In genomic region chr4:127782275-127783025, GRCh38 we compare ENCODE assay signal across 8 cellular contexts. TPM values are rescaled to one million over a fixed set of nuclear protein-coding genes. Genes with fewer than 3 reads are reported as not detected.
A peak's percentile ranks its signal among the peaks of the same experiment; 100 is the strongest.
DNase-seq lines count a peak whose midpoint lies in the region; ATAC-seq, FAIRE-seq and TF ChIP-seq lines count a peak whose summit lies in the region.

TSS of gene HSPA4L (plus strand) at chr4:127782322. CDS start at chr4:127782551, 229 bp downstream.

- CTCF ChIA-PET in H1 (lab: Charles Lee; ENCODE audit: partially characterized antibody) = interaction anchor here (0.5 to 1.3 kb wide), 12 partner anchors 32 to 355 kb away, joined by 3 to 7 read pairs (median 3); no protein-coding TSS in a partner anchor

- ATAC-seq in GM18873 (IDR thresholded peaks at IDR 0.05; ENCODE audit: low FRiP score, unreplicated experiment) (peak; percentile 72), HG03066 (IDR thresholded peaks at IDR 0.05; ENCODE audit: low read depth, unreplicated experiment) (peak; percentile 36)
- peak; percentile 70 for ATAC-seq in stimulated activated memory B cell treated with anti-CD40 and anti-IgM and Interleukin-4, amounts not matched to agents 10 μg/mL and 1 μg/mL and 100 μg/mL, for 72 hours

- intact Hi-C loops in activated CD4-positive, alpha-beta T cell treated with anti-CD3 and anti-CD28 coated beads, Interleukin-2, amount 10 ng/mL, durations not matched to agents 24 days and 14 days (cut with micrococcal nuclease) = loop anchor here (1.0 to 5.0 kb wide), 5 partner anchors 98 to 1030 kb away; partner anchors contain the start of genes ABHD18, LARP1B, MFSD8 and PGRMC2

- no peak for FAIRE-seq in H1 (lab: Jason Lieb, UNC)

- no peak within 1 kb of the TSS for H3K27ac ChIP-seq in H1 (ENCODE audit: low read depth, low read length)
- no peak within 1 kb of the TSS for H3K27ac ChIP-seq in mesendoderm (ENCODE audit: low read depth, low read length)

- WGBS in H1 (ENCODE audit: extremely low coverage in 1 of 2, insufficient coverage in 1 of 2, insufficient read length in 1 of 2, insufficient replicate concordance in 2 of 2, low coverage in 1 of 2, low lambda C conversion rate in 2 of 2, missing lambda C conversion rate in 1 of 2), 2 experiments = 4% methylated on average over 53 of the region's 63 CpGs; no CpG with 5 or more reads in 1 of the 2 experiments
- no CpG with 5 or more reads among the region's 63 CpGs for WGBS in mesendoderm (ENCODE audit: extremely low coverage, insufficient coverage, low lambda C conversion rate)

- peak within 1 kb of the TSS; percentile 91 for H3K27ac Mint-ChIP-seq in activated CD4-positive, alpha-beta T cell treated with anti-CD3 and anti-CD28 coated beads, Interleukin-2, amount 10 ng/mL, durations not matched to agents 24 days and 14 days
- H3K27ac Mint-ChIP-seq in stimulated activated memory B cell treated with anti-CD40 and anti-IgM and Interleukin-4, amounts not matched to agents 10 μg/mL and 1 μg/mL and 100 μg/mL, for 72 hours = peak within 1 kb of the TSS; percentile 84

- peak within 1 kb of the TSS; percentile 69 to 84 (median 75) for H3K9ac ChIP-seq in H1 (replicated peaks in 1 of 4; ENCODE audit: extremely low read depth in 1 of 4, low read depth in 3 of 4, low read length in 3 of 4)
- H3K9ac ChIP-seq in mesendoderm (ENCODE audit: low read length) = peak within 1 kb of the TSS; percentile 75

- H2BK5ac ChIP-seq in H1 (ENCODE audit: low read depth, low read length) (peak within 1 kb of the TSS; percentile 63), mesendoderm (ENCODE audit: low read length) (no peak within 1 kb of the TSS)

- H3K4me1 ChIP-seq in BE2C (no peaks in the 10 kb centered on the region), H1 (replicated peaks in 1 of 4; ENCODE audit: control insufficient read depth in 3 of 4, insufficient read depth in 4 of 4, low read length in 3 of 4) (peaks cover 0 to 8% (median 1%) of the 10 kb centered on the region in 4 experiments; a peak in 5 of 7 replicates), mesendoderm (ENCODE audit: control insufficient read depth, low read depth, low read length) (no peaks in the 10 kb centered on the region)

- no peak for TF ChIP-seq EP300 in H1 (IDR thresholded peaks at IDR 0.05; ENCODE audit: borderline replicate concordance in 1 of 2, low read depth in 2 of 2, low read length in 2 of 2)

- H3K4me2 ChIP-seq in H1 (ENCODE audit: insufficient read depth in 1 of 2, low read depth in 2 of 2, low read length in 2 of 2) = peak within 1 kb of the TSS; percentile 87 to 99
- peak within 1 kb of the TSS; percentile 99 for H3K4me2 ChIP-seq in mesendoderm (ENCODE audit: low read length)

- peak within 1 kb of the TSS; percentile 94 for H3K4me3 Mint-ChIP-seq in activated CD4-positive, alpha-beta T cell treated with anti-CD3 and anti-CD28 coated beads, Interleukin-2, amount 10 ng/mL, durations not matched to agents 24 days and 14 days
- peak within 1 kb of the TSS; percentile 84 for H3K4me3 Mint-ChIP-seq in stimulated activated memory B cell treated with anti-CD40 and anti-IgM and Interleukin-4, amounts not matched to agents 10 μg/mL and 1 μg/mL and 100 μg/mL, for 72 hours

- H2BK12ac ChIP-seq in H1 (ENCODE audit: low read depth, low read length) = peak within 1 kb of the TSS; percentile 93; the same call in 1 of the 2 replicates

- H2AK5ac ChIP-seq in H1 (ENCODE audit: low read depth, low read length) (0 out of 2 replicates have a peak within 1 kb of the TSS, but pooled peaks have one; percentile 32), mesendoderm (ENCODE audit: low read length) (no peak within 1 kb of the TSS)

- H3K4me3 ChIP-seq in BE2C (ENCODE audit: low read depth, low read length) = peak within 1 kb of the TSS; percentile 81
- H3K4me3 ChIP-seq in H1 (ENCODE audit: extremely low read depth in 1 of 4, insufficient read depth in 2 of 4, low read depth in 3 of 4, low read length in 4 of 4) = peak within 1 kb of the TSS; percentile 52 to 80 (median 70)
- H3K4me3 ChIP-seq in mesendoderm (ENCODE audit: low read length) = peak within 1 kb of the TSS; percentile 74

- H3K9me3 ChIP-seq in BE2C (no peaks in the 10 kb centered on the region), H1 (ENCODE audit: insufficient read depth in 2 of 2, low read depth in 1 of 2, low read length in 1 of 2) (no peaks in the 10 kb centered on the region)

- H2BK120ac ChIP-seq in H1 (replicated peaks; ENCODE audit: low read depth, low read length) (no peak within 1 kb of the TSS), mesendoderm (ENCODE audit: low read depth, low read length) (no peak within 1 kb of the TSS)

- H2BK20ac ChIP-seq in H1 (ENCODE audit: low read length) = no peak within 1 kb of the TSS; the same call in 1 of the 2 replicates

- H4K5ac ChIP-seq in H1 (ENCODE audit: insufficient read length, low read depth, low read length) = peak within 1 kb of the TSS; percentile 48
- H4K5ac ChIP-seq in mesendoderm (ENCODE audit: low read length) = no peak within 1 kb of the TSS

- no peak within 1 kb of the TSS for H3K23ac ChIP-seq in H1 (ENCODE audit: insufficient read length)
- H3K23ac ChIP-seq in mesendoderm (ENCODE audit: low read length) = peak within 1 kb of the TSS; percentile 51

- peak within 1 kb of the TSS; percentile 99 for H2AFZ ChIP-seq in H1 (ENCODE audit: low read length)

- DNase-seq in BE2C (peak; percentile 75), NCI-H2196 treated with DMSO at 0.1 percent for 48 hours (lab: John Stamatoyannopoulos, UW; ENCODE audit: unreplicated experiment) (peak; percentile 22), H1 (ENCODE audit: low read depth in 1 of 2, low spot score in 2 of 2) (no peak), mesendoderm (peak; percentile 71)
- DNase-seq in activated CD4-positive, alpha-beta T cell treated with anti-CD3 and anti-CD28 coated beads, Interleukin-2, amount 10 ng/mL, durations not matched to agents 24 days and 14 days = peak; percentile 89

- peaks cover 72% of the 10 kb centered on the region for H3K27me3 Mint-ChIP-seq in activated CD4-positive, alpha-beta T cell treated with anti-CD3 and anti-CD28 coated beads, Interleukin-2, amount 10 ng/mL, durations not matched to agents 24 days and 14 days
- H3K27me3 Mint-ChIP-seq in stimulated activated memory B cell treated with anti-CD40 and anti-IgM and Interleukin-4, amounts not matched to agents 10 μg/mL and 1 μg/mL and 100 μg/mL, for 72 hours = peaks cover 49% of the 10 kb centered on the region

- peak; percentile 44 to 62 for TF ChIP-seq RAD21 in H1 (IDR thresholded peaks at IDR 0.05 in 1 of 2, conservative IDR thresholded peaks at IDR 0.05 in 1 of 2; ENCODE audit: low read depth in 2 of 2, low read length in 2 of 2)

- no peaks in the 10 kb centered on the region for H3K36me3 ChIP-seq in BE2C
- H3K36me3 ChIP-seq in H1 (ENCODE audit: control insufficient read depth in 2 of 4, insufficient read depth in 4 of 4, low read length in 3 of 4) = no peaks in the 10 kb centered on the region
- no peaks in the 10 kb centered on the region for H3K36me3 ChIP-seq in mesendoderm (ENCODE audit: control insufficient read depth, insufficient read depth, low read length)

- H3K79me2 ChIP-seq in H1 (ENCODE audit: control insufficient read depth in 1 of 2, insufficient read depth in 2 of 2, low read length in 2 of 2) = no peaks in the 10 kb centered on the region
- H3K79me2 ChIP-seq in mesendoderm (ENCODE audit: control insufficient read depth, insufficient read depth, low read length) = no peaks in the 10 kb centered on the region

- no peaks in the 10 kb centered on the region for H4K20me1 ChIP-seq in H1 (replicated peaks in 1 of 2; ENCODE audit: control insufficient read depth in 1 of 2, insufficient read depth in 2 of 2, low read length in 2 of 2)

- H3K4me1 Mint-ChIP-seq in activated CD4-positive, alpha-beta T cell treated with anti-CD3 and anti-CD28 coated beads, Interleukin-2, amount 10 ng/mL, durations not matched to agents 24 days and 14 days = peaks cover 18% of the 10 kb centered on the region
- peaks cover 21% of the 10 kb centered on the region for H3K4me1 Mint-ChIP-seq in stimulated activated memory B cell treated with anti-CD40 and anti-IgM and Interleukin-4, amounts not matched to agents 10 μg/mL and 1 μg/mL and 100 μg/mL, for 72 hours

- H4K8ac ChIP-seq in H1 (ENCODE audit: extremely low read depth, insufficient read depth, low read length) (peak within 1 kb of the TSS; percentile 97; the same call in 1 of the 2 replicates), mesendoderm (ENCODE audit: low read depth, low read length) (no peak within 1 kb of the TSS)

- H2BK15ac ChIP-seq in H1 (ENCODE audit: low read length) = peak within 1 kb of the TSS; percentile 25; the same call in 1 of the 2 replicates
- H2BK15ac ChIP-seq in mesendoderm (replicated peaks; ENCODE audit: low read depth) = no peak within 1 kb of the TSS

- no peak within 1 kb of the TSS for H3K14ac ChIP-seq in H1 (ENCODE audit: insufficient read length)

- peaks cover 5% of the 10 kb centered on the region for H3K36me3 Mint-ChIP-seq in activated CD4-positive, alpha-beta T cell treated with anti-CD3 and anti-CD28 coated beads, Interleukin-2, amount 10 ng/mL, durations not matched to agents 24 days and 14 days (ENCODE audit: low read depth)
- no peaks in the 10 kb centered on the region for H3K36me3 Mint-ChIP-seq in stimulated activated memory B cell treated with anti-CD40 and anti-IgM and Interleukin-4, amounts not matched to agents 10 μg/mL and 1 μg/mL and 100 μg/mL, for 72 hours

- H3K4ac ChIP-seq in H1 (replicated peaks; ENCODE audit: insufficient read length, low read depth, low read length) = peak within 1 kb of the TSS; percentile 8
- no peak within 1 kb of the TSS for H3K4ac ChIP-seq in mesendoderm (ENCODE audit: low read depth, low read length)

- H3K18ac ChIP-seq in H1 (ENCODE audit: extremely low read depth, low read length) (peak within 1 kb of the TSS; percentile 72), mesendoderm (ENCODE audit: low read length) (peak within 1 kb of the TSS; percentile 46)

- peaks cover 4% of the 10 kb centered on the region for H3K9me3 Mint-ChIP-seq in activated CD4-positive, alpha-beta T cell treated with anti-CD3 and anti-CD28 coated beads, Interleukin-2, amount 10 ng/mL, durations not matched to agents 24 days and 14 days
- peaks cover 6% of the 10 kb centered on the region for H3K9me3 Mint-ChIP-seq in stimulated activated memory B cell treated with anti-CD40 and anti-IgM and Interleukin-4, amounts not matched to agents 10 μg/mL and 1 μg/mL and 100 μg/mL, for 72 hours

- no peaks in the 10 kb centered on the region for H3K27me3 ChIP-seq in BE2C
- H3K27me3 ChIP-seq in H1 (replicated peaks in 1 of 4; ENCODE audit: control insufficient read depth in 3 of 4, extremely low read depth in 1 of 4, insufficient read depth in 3 of 4, low read length in 3 of 4) = peaks cover 7 to 34% (median 25%) of the 10 kb centered on the region in 4 experiments
- H3K27me3 ChIP-seq in mesendoderm (ENCODE audit: insufficient read depth, low read length, poor library complexity) = peaks cover 7% of the 10 kb centered on the region

- no peak within 1 kb of the TSS for H4K91ac ChIP-seq in H1 (replicated peaks; ENCODE audit: insufficient read length, low read length)

- TF ChIP-seq POLR2A in H1 (IDR thresholded peaks at IDR 0.05; ENCODE audit: control extremely low read depth in 1 of 2, low read depth in 2 of 2, low read length in 2 of 2) = peak; percentile 81 to 85

- TF ChIP-seq CTCF in BE2C (IDR thresholded peaks at IDR 0.05; ENCODE audit: low read depth, low read length) (peak; percentile 34; the same call in 1 of the 2 replicates), H1 (IDR thresholded peaks at IDR 0.05; ENCODE audit: control extremely low read depth in 1 of 3, insufficient read depth in 1 of 3, low read depth in 1 of 3, low read length in 3 of 3) (peak; percentile 27 to 42 (median 33); a peak in 3 of 4 replicates)

- POLR2A ChIA-PET in H1 (lab: Charles Lee; ENCODE audit: partially characterized antibody) = interaction anchor here (0.6 to 1.8 kb wide), 11 partner anchors 9 to 1871 kb away, joined by 3 to 11 read pairs (median 3); partner anchors contain the start of genes ABHD18, MFSD8 and PLK4

- H3K56ac ChIP-seq in H1 (replicated peaks; ENCODE audit: insufficient read length, low read depth, low read length) = no peak within 1 kb of the TSS
- H3K56ac ChIP-seq in mesendoderm (ENCODE audit: low read length) = peak within 1 kb of the TSS; percentile 87

- H3K23me2 ChIP-seq in H1 (ENCODE audit: low read depth, low read length) = peaks cover 12% of the 10 kb centered on the region

- H3K79me1 ChIP-seq in H1 (ENCODE audit: low read depth, low read length) (no peaks in the 10 kb centered on the region), mesendoderm (ENCODE audit: low read length) (no peaks in the 10 kb centered on the region)

RNA-seq across cellular contexts. Expression of gene HSPA4L, which starts in this region (rescaled TPM):
- 0.79 TPM for polyA plus RNA-seq in BE2C (2012; ENCODE audit: insufficient read depth, insufficient read length, low read depth)
- total RNA-seq in activated CD4-positive, alpha-beta T cell treated with anti-CD3 and anti-CD28 coated beads, Interleukin-2, amount 10 ng/mL, durations not matched to agents 24 days and 14 days = 1.3 and 1.7 TPM in 2 replicates
- 4.6 and 4.7 TPM in 2 replicates for total RNA-seq in H1 (2021; fragmentation: NEBNext Ultra II Directional; extraction: Animal tissue kit (Norgen Biotek cat#: 25700))
- polyA plus RNA-seq in H1 (2011; rRNA removed) = 0.65 and 1.0 TPM in 2 replicates
- polyA plus RNA-seq in H1 (2011; cell fraction: cytosol; rRNA removed) = 1.5 TPM
- 1.1 TPM for polyA plus RNA-seq in H1 (2011; cell fraction: nucleus; rRNA removed)
- polyA plus RNA-seq in H1 (2012, experiment 1 of 2) = 2.3 to 4.0 TPM (median 2.6 TPM) in 4 replicates
- 0.09 TPM for polyA plus RNA-seq in H1 (2012, experiment 2 of 2)
- polyA plus RNA-seq in H1 (2013, experiment 1 of 2) = 3.0 TPM
- polyA plus RNA-seq in H1 (2013, experiment 2 of 2) = 3.2 TPM
- polyA minus RNA-seq in H1 (2011; rRNA and poly(A)+ RNA removed) = 4.1 and 5.8 TPM in 2 replicates
- 1.5 TPM for polyA minus RNA-seq in H1 (2011; cell fraction: cytosol; rRNA and poly(A)+ RNA removed)
- 6.1 TPM for polyA minus RNA-seq in H1 (2011; cell fraction: nucleus; rRNA and poly(A)+ RNA removed)
- polyA plus RNA-seq in mesendoderm (2013, experiment 1 of 2) = 1.9 TPM
- polyA plus RNA-seq in mesendoderm (2013, experiment 2 of 2) = 2.0 TPM

Comparison
In these comparisons a context has a peak if more than half of its experiments do, and no peak if none do; other contexts are left out.
1. DNase-seq: peak in BE2C (single experiment), NCI-H2196 treated with DMSO at 0.1 percent for 48 hours (single experiment), activated CD4-positive, alpha-beta T cell treated with anti-CD3 and anti-CD28 coated beads, Interleukin-2, amount 10 ng/mL, durations not matched to agents 24 days and 14 days (single experiment) and mesendoderm (single experiment); none in H1 (0 of 2).
2. Peak in every context shown above with its lines, with median percentiles within 50 percentile points of each other: H3K4me3 ChIP-seq and ATAC-seq.